ENCODE assay signal across 29 cellular contexts in the genomic region with DNA sequence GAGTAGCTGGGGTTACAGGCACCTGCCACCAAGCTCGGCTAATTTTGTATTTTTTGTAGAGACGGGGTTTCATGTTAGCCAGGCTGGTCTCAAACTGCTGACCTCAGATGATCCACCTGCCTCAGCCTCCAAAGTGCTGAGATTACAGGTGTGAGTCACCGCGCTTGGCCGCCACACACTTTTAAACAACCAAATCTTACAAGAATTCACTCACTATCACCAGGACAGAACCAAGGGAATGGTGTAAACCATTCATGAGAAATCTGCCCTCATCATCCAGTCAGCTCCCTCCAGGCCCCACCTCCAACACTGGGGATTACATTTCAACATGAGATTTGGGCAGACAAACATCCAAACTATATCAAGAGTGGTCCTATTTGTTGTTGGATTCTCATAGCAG. TPM values are rescaled to one million over a fixed set of nuclear protein-coding genes. Genes with fewer than 3 reads are reported as not detected.
"Had no signal": no experiment of that assay in that cellular context is flagged by ENCODE, and none has a peak within 500 bp of the region (broad histone marks: within the 10 kb centered on the region; RNA-seq: fewer than 3 reads in every experiment).

No MANE protein-coding gene starts in this region.

- H3K27me3 Mint-ChIP-seq: dendritic cell treated with granulocyte-macrophage colony-stimulating factor and Interleukin-4, amounts not matched to agents 40 ng/mL and 50 ng/mL, for 4 days had no signal

- H3K36me3 ChIP-seq: colonic mucosa, esophagus muscularis mucosa, esophagus squamous epithelium, gastrocnemius medialis, gastroesophageal sphincter, heart left ventricle, heart right ventricle had no signal

- ATAC-seq: effector memory CD8-positive, alpha-beta T cell; esophagus mucosa; foreskin keratinocyte; gastrocnemius medialis; gastroesophageal sphincter; heart left ventricle; heart right ventricle had no signal

- H3K27ac Mint-ChIP-seq: dendritic cell treated with granulocyte-macrophage colony-stimulating factor and Interleukin-4, amounts not matched to agents 40 ng/mL and 50 ng/mL, for 4 days; effector memory CD8-positive, alpha-beta T cell; endodermal cell had no signal

- H3K4me3 Mint-ChIP-seq: dendritic cell treated with granulocyte-macrophage colony-stimulating factor and Interleukin-4, amounts not matched to agents 40 ng/mL and 50 ng/mL, for 4 days; effector memory CD8-positive, alpha-beta T cell; endodermal cell had no signal

- DNase-seq: colonic mucosa; cortex of kidney; dermis blood vessel endothelial cell; dorsolateral prefrontal cortex; effector CD4-positive, alpha-beta T cell; effector CD8-positive, alpha-beta T cell; effector memory CD4-positive, alpha-beta T cell; effector memory CD8-positive, alpha-beta T cell; endodermal cell; erythroblast; esophagus squamous epithelium; foreskin fibroblast; foreskin keratinocyte; foreskin melanocyte; gastrocnemius medialis; glutamatergic neuron; head of caudate nucleus; heart left ventricle; heart right ventricle had no signal

- H3K4me1 Mint-ChIP-seq: endodermal cell had no signal

- H3K4me3 ChIP-seq: colonic mucosa, coronary artery, dorsolateral prefrontal cortex, esophagus muscularis mucosa, esophagus squamous epithelium, gastrocnemius medialis, gastroesophageal sphincter, heart left ventricle, heart right ventricle had no signal

- H3K9me3 ChIP-seq: colonic mucosa, esophagus muscularis mucosa, esophagus squamous epithelium, gastrocnemius medialis, gastroesophageal sphincter, heart left ventricle, heart right ventricle had no signal

- H3K4me1 ChIP-seq: colonic mucosa, esophagus muscularis mucosa, esophagus squamous epithelium, foreskin keratinocyte, gastrocnemius medialis, gastroesophageal sphincter, heart left ventricle, heart right ventricle had no signal

- H3K27me3 ChIP-seq: colonic mucosa, esophagus muscularis mucosa, esophagus squamous epithelium, foreskin keratinocyte, gastrocnemius medialis, gastroesophageal sphincter, heart left ventricle, heart right ventricle had no signal

- H3K27ac ChIP-seq: colonic mucosa, coronary artery, dorsolateral prefrontal cortex, epithelial cell of prostate, esophagus muscularis mucosa, esophagus squamous epithelium, foreskin keratinocyte, gastrocnemius medialis, gastroesophageal sphincter, heart left ventricle, heart right ventricle had no signal

RNA-seq across cellular contexts. Expression of gene MGAM, which starts 43.6 kb away (rescaled TPM):
- total RNA-seq: dermis blood vessel endothelial cell, dermis microvascular lymphatic vessel endothelial cell, endothelial cell of umbilical vein, epithelial cell of proximal tubule, fibroblast of lung had no signal
- polyA plus RNA-seq: endothelial cell of umbilical vein had no signal
